Comparison of ENCODE assay signal across 17 cellular contexts in the genomic region with DNA sequence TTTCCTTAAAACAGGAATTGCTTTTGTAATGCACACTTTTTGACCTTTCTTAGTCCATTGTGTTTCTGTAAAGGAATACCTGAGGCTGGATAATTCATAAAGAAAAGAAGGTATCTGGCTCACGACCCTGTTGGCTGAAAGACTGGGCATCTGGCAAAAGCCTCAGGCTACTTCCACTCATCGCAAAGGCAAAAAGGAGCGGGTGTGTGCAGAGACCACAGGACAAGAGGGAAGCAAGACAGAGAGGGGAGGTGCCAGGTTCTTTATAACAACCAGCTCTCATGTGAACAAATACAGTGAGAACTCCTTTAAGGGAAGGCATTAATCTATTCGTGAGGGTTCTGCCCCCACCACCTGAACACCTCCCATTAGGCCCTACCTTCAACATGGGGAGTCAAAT.
DNase-seq lines count a peak whose midpoint lies in the region; ATAC-seq and TF ChIP-seq lines count a peak whose summit lies in the region.
"Had no signal": no experiment of that assay in that cellular context is flagged by ENCODE, and none has a peak within 500 bp of the region (broad histone marks: within the 10 kb centered on the region; RNA-seq: fewer than 3 reads in every experiment).

No MANE protein-coding gene starts in this region.

- H3K4me3 Mint-ChIP-seq in endodermal cell (no peak overlapping the region), nephron progenitor cell (peak overlapping the region; percentile 6)
- H3K4me3 Mint-ChIP-seq: CD4-positive, alpha-beta T cell; HFFc6 had no signal

- no peak overlapping the region for H3K27ac ChIP-seq in endodermal cell (ENCODE audit: low read depth, low read length)
- H3K27ac ChIP-seq: GM23248, KMS-11, PC-9 had no signal

- H3K4me1 ChIP-seq in BE2C = peaks cover 9% of the 10 kb centered on the region
- peaks cover 8% of the 10 kb centered on the region for H3K4me1 ChIP-seq in HAP-1
- H3K4me1 ChIP-seq in endodermal cell (ENCODE audit: control insufficient read depth, insufficient read depth, low read length) = no peaks in the 10 kb centered on the region

- peaks cover 15% of the 10 kb centered on the region for H3K4me1 Mint-ChIP-seq in endodermal cell
- H3K4me1 Mint-ChIP-seq in nephron progenitor cell = peaks cover 35% of the 10 kb centered on the region

- in situ Hi-C loops in HAP-1 (cut with MboI; ENCODE audit: low sequenced_read_pairs) = no loop called here

- no peak for ATAC-seq in GM21390 (IDR thresholded peaks at IDR 0.05; ENCODE audit: unreplicated experiment)

- H3K36me3 ChIP-seq in BE2C = no peaks in the 10 kb centered on the region
- H3K36me3 ChIP-seq in HAP-1 (replicated peaks) = no peaks in the 10 kb centered on the region
- no peaks in the 10 kb centered on the region for H3K36me3 ChIP-seq in endodermal cell (ENCODE audit: control insufficient read depth, insufficient read depth, low read length)

- no peak for TF ChIP-seq CTCF in BE2C (IDR thresholded peaks at IDR 0.05; ENCODE audit: low read depth, low read length)
- no peak for TF ChIP-seq CTCF in endodermal cell (conservative IDR thresholded peaks at IDR 0.05)
- TF ChIP-seq CTCF in nephron progenitor cell (IDR thresholded peaks at IDR 0.05) = no peak

- no peak overlapping the region for H3K9ac ChIP-seq in endodermal cell (ENCODE audit: extremely low read depth, low read length, poor library complexity, severe bottlenecking)
- H3K9ac ChIP-seq: GM23248, KMS-11 had no signal

- peak; percentile 15 for DNase-seq in BE2C
- peak; percentile 43 to 57 for DNase-seq in HAP-1 (ENCODE audit: low spot score in 2 of 2)
- DNase-seq in endodermal cell = peak; percentile 59
- DNase-seq in nephron progenitor cell = no peak
- DNase-seq in effector CD8-positive, alpha-beta T cell (lab: John Stamatoyannopoulos, UW) = no peak
- no peak for DNase-seq in GDM1 (lab: John Stamatoyannopoulos, UW)
- DNase-seq: ACHN; CD4-positive, alpha-beta T cell; DMS79; GF-D8; GM23248; HFFc6; NCI-H187 treated with DMSO at 0.1 percent for 48 hours; NCI-H2171 treated with DMSO at 0.1 percent for 48 hours; PC-9 had no signal

- 67 to 79% methylated on average over 1 to 4 of the region's 4 CpGs for WGBS in endodermal cell (ENCODE audit: insufficient coverage in 1 of 2, insufficient read length in 1 of 2), 2 experiments

- H3K27ac Mint-ChIP-seq in endodermal cell = no peak overlapping the region
- peak overlapping the region; percentile 94 for H3K27ac Mint-ChIP-seq in nephron progenitor cell
- H3K27ac Mint-ChIP-seq: CD4-positive, alpha-beta T cell; HFFc6 had no signal

- H3K36me3 Mint-ChIP-seq in endodermal cell (ENCODE audit: low read depth) (no peaks in the 10 kb centered on the region), nephron progenitor cell (ENCODE audit: low read depth) (no peaks in the 10 kb centered on the region)

- H3K27me3 ChIP-seq in BE2C = no peaks in the 10 kb centered on the region
- no peaks in the 10 kb centered on the region for H3K27me3 ChIP-seq in HAP-1 (ENCODE audit: low read depth)
- no peaks in the 10 kb centered on the region for H3K27me3 ChIP-seq in endodermal cell (ENCODE audit: control insufficient read depth, insufficient read depth, low read length, poor library complexity, severe bottlenecking)

- no peak overlapping the region for H3K4me3 ChIP-seq in BE2C (ENCODE audit: low read depth, low read length)
- H3K4me3 ChIP-seq in HAP-1 = no peak overlapping the region
- no peak overlapping the region for H3K4me3 ChIP-seq in endodermal cell (ENCODE audit: low read length)
- H3K4me3 ChIP-seq: GM23248, PC-9 had no signal

- H3K9me3 Mint-ChIP-seq in endodermal cell (no peaks in the 10 kb centered on the region), nephron progenitor cell (peaks cover 3% of the 10 kb centered on the region)
- H3K9me3 Mint-ChIP-seq: CD4-positive, alpha-beta T cell; HFFc6 had no signal

- H3K27me3 Mint-ChIP-seq in endodermal cell (ENCODE audit: insufficient read depth) = peaks cover 20% of the 10 kb centered on the region
- H3K27me3 Mint-ChIP-seq in nephron progenitor cell (ENCODE audit: low read depth, poor library complexity) = no peaks in the 10 kb centered on the region

- H3K9me3 ChIP-seq in BE2C (no peaks in the 10 kb centered on the region), HAP-1 (no peaks in the 10 kb centered on the region), endodermal cell (ENCODE audit: control insufficient read depth, low read length) (no peaks in the 10 kb centered on the region)

Comparison
In these comparisons a context has a peak if more than half of its experiments do, and no peak if none do; other contexts are left out.
1. DNase-seq: peak in BE2C (single experiment), HAP-1 (2 of 2) and endodermal cell (single experiment); none in nephron progenitor cell (single experiment), effector CD8-positive, alpha-beta T cell (single experiment) and GDM1 (single experiment).